26 cellular contexts compared by ENCODE assay signal in genomic region chr16:88354229-88355092, GRCh38. TPM values are rescaled to one million over a fixed set of nuclear protein-coding genes. Genes with fewer than 3 reads are reported as not detected.
A peak's percentile ranks its signal among the peaks of the same experiment; 100 is the strongest.
DNase-seq lines count a peak whose midpoint lies in the region; ATAC-seq and TF ChIP-seq lines count a peak whose summit lies in the region.
"Had no signal": no experiment of that assay in that cellular context is flagged by ENCODE, and none has a peak within 500 bp of the region (broad histone marks: within the 10 kb centered on the region; RNA-seq: fewer than 3 reads in every experiment).

No MANE protein-coding gene starts in this region.

- WGBS in spleen, 5 donors = 90 to 95% (median 93%) methylated on average over 24 to 33 of the region's 33 CpGs

- peaks cover 7% of the 10 kb centered on the region for H3K4me1 Mint-ChIP-seq in glutamatergic neuron (ENCODE audit: low read depth, unreplicated experiment)
- H3K4me1 Mint-ChIP-seq in activated T-helper 2 cell treated with anti-CD3 and anti-CD28 coated beads, Interferon-gamma antibody, Interleukin-2, Interleukin-4, amounts not matched to agents 10 μg/mL and 5 μg/mL and 100 μg/mL, durations not matched to agents 14 hours and 24 hours and 36 hours (ENCODE audit: low read depth) = no peaks in the 10 kb centered on the region
- peaks cover 2% of the 10 kb centered on the region for H3K4me1 Mint-ChIP-seq in activated CD4-positive, alpha-beta memory T cell treated with anti-CD3 and anti-CD28 coated beads, Interleukin-2, amount 10 ng/mL, durations not matched to agents 7 days and 5 days

- POLR2A ChIA-PET in activated CD4-positive, alpha-beta memory T cell treated with anti-CD3 and anti-CD28 coated beads, Interleukin-2, amount 10 ng/mL, durations not matched to agents 7 days and 5 days (lab: Charles Lee) = no interaction called here

- ATAC-seq in left cardiac atrium (no peak), Right ventricle myocardium inferior (no peak), mucosa of descending colon (no peak), GM19463 (IDR thresholded peaks at IDR 0.05; ENCODE audit: unreplicated experiment) (no peak)

- H3K9me3 ChIP-seq in mucosa of descending colon (no peaks in the 10 kb centered on the region), spleen (no peaks in the 10 kb centered on the region)
- H3K9me3 ChIP-seq: MG63 had no signal

- TF ChIP-seq CTCF in glutamatergic neuron (IDR thresholded peaks at IDR 0.05; ENCODE audit: partially characterized antibody, unreplicated experiment) (no peak), mucosa of descending colon (IDR thresholded peaks at IDR 0.05) (no peak), spleen (IDR thresholded peaks at IDR 0.05 in 8 of 11, conservative IDR thresholded peaks at IDR 0.05 in 3 of 11) (no peak)

- no peak overlapping the region for H3K4me3 Mint-ChIP-seq in glutamatergic neuron (ENCODE audit: unreplicated experiment)
- no peak overlapping the region for H3K4me3 Mint-ChIP-seq in activated T-helper 2 cell treated with anti-CD3 and anti-CD28 coated beads, Interferon-gamma antibody, Interleukin-2, Interleukin-4, amounts not matched to agents 10 μg/mL and 5 μg/mL and 100 μg/mL, durations not matched to agents 14 hours and 24 hours and 36 hours (ENCODE audit: low read depth)
- no peak overlapping the region for H3K4me3 Mint-ChIP-seq in activated CD4-positive, alpha-beta memory T cell treated with anti-CD3 and anti-CD28 coated beads, Interleukin-2, amount 10 ng/mL, durations not matched to agents 7 days and 5 days
- H3K4me3 Mint-ChIP-seq: CD4-positive, CD25-positive, alpha-beta regulatory T cell; H9 had no signal

- peaks cover 3% of the 10 kb centered on the region for H3K9me3 Mint-ChIP-seq in glutamatergic neuron (ENCODE audit: unreplicated experiment)
- H3K9me3 Mint-ChIP-seq in activated T-helper 2 cell treated with anti-CD3 and anti-CD28 coated beads, Interferon-gamma antibody, Interleukin-2, Interleukin-4, amounts not matched to agents 10 μg/mL and 5 μg/mL and 100 μg/mL, durations not matched to agents 14 hours and 24 hours and 36 hours = no peaks in the 10 kb centered on the region
- peaks cover 5% of the 10 kb centered on the region for H3K9me3 Mint-ChIP-seq in activated CD4-positive, alpha-beta memory T cell treated with anti-CD3 and anti-CD28 coated beads, Interleukin-2, amount 10 ng/mL, durations not matched to agents 7 days and 5 days

- H3K4me3 ChIP-seq in mucosa of descending colon (no peak overlapping the region), spleen (no peak overlapping the region)
- H3K4me3 ChIP-seq: GM23248, MG63, SK-N-MC had no signal

- H3K4me1 ChIP-seq in mucosa of descending colon (ENCODE audit: low read depth) (no peaks in the 10 kb centered on the region), spleen (peaks cover 0 to 6% (median 0%) of the 10 kb centered on the region in 6 donors)

- DNase-seq in left cardiac atrium (peak; percentile 11), Right ventricle myocardium inferior (ENCODE audit: missing footprints) (no peak), glutamatergic neuron (peak; percentile 12), mucosa of descending colon (peak in 2 of 3 donors; percentile 16 to 32), spleen (peak; percentile 63)
- no peak for DNase-seq in activated T-helper 2 cell treated with anti-CD3 and anti-CD28 coated beads, Interferon-gamma antibody, Interleukin-2, Interleukin-4, amounts not matched to agents 10 μg/mL and 5 μg/mL and 100 μg/mL, durations not matched to agents 14 hours and 24 hours and 36 hours (ENCODE audit: low spot score)
- DNase-seq in activated CD4-positive, alpha-beta memory T cell treated with anti-CD3 and anti-CD28 coated beads, Interleukin-2, amount 10 ng/mL, durations not matched to agents 7 days and 5 days = no peak
- DNase-seq: CD4-positive, CD25-positive, alpha-beta regulatory T cell; DMS153; DND-41; GM23248; H9; IMR-90; KG1; MG63; NCI-H1105 treated with DMSO at 0.1 percent for 48 hours; NCI-H146; NCI-H1930; NCI-H2107; NCI-H446; NCI-H524 treated with DMSO at 0.1 percent for 48 hours; NCI-H82; RPMI8226; SIG-M5 had no signal

- no peak for TF ChIP-seq POLR2A in spleen (IDR thresholded peaks at IDR 0.05)

- H3K36me3 Mint-ChIP-seq in glutamatergic neuron (ENCODE audit: unreplicated experiment) = peaks cover 3% of the 10 kb centered on the region
- no peaks in the 10 kb centered on the region for H3K36me3 Mint-ChIP-seq in activated T-helper 2 cell treated with anti-CD3 and anti-CD28 coated beads, Interferon-gamma antibody, Interleukin-2, Interleukin-4, amounts not matched to agents 10 μg/mL and 5 μg/mL and 100 μg/mL, durations not matched to agents 14 hours and 24 hours and 36 hours (ENCODE audit: low read depth)
- no peaks in the 10 kb centered on the region for H3K36me3 Mint-ChIP-seq in activated CD4-positive, alpha-beta memory T cell treated with anti-CD3 and anti-CD28 coated beads, Interleukin-2, amount 10 ng/mL, durations not matched to agents 7 days and 5 days (ENCODE audit: low read depth)
- H3K36me3 Mint-ChIP-seq: CD4-positive, CD25-positive, alpha-beta regulatory T cell had no signal

- no peak overlapping the region for H3K27ac ChIP-seq in spleen
- H3K27ac ChIP-seq: GM23248, SK-N-MC had no signal

- peaks cover 6% of the 10 kb centered on the region for H3K27me3 Mint-ChIP-seq in glutamatergic neuron (ENCODE audit: unreplicated experiment)
- H3K27me3 Mint-ChIP-seq in activated T-helper 2 cell treated with anti-CD3 and anti-CD28 coated beads, Interferon-gamma antibody, Interleukin-2, Interleukin-4, amounts not matched to agents 10 μg/mL and 5 μg/mL and 100 μg/mL, durations not matched to agents 14 hours and 24 hours and 36 hours (ENCODE audit: low read depth) = no peaks in the 10 kb centered on the region
- no peaks in the 10 kb centered on the region for H3K27me3 Mint-ChIP-seq in activated CD4-positive, alpha-beta memory T cell treated with anti-CD3 and anti-CD28 coated beads, Interleukin-2, amount 10 ng/mL, durations not matched to agents 7 days and 5 days
- H3K27me3 Mint-ChIP-seq: CD4-positive, CD25-positive, alpha-beta regulatory T cell had no signal

- intact Hi-C loops in left cardiac atrium (cut with DNase I) (no loop called here), Right ventricle myocardium inferior (cut with DNase I) (no loop called here), mucosa of descending colon (cut with DNase I, micrococcal nuclease) (no loop called here), spleen (cut with DNase I; ENCODE audit: low total_unique reads) (no loop called here)
- intact Hi-C loops in activated T-helper 2 cell treated with anti-CD3 and anti-CD28 coated beads, Interferon-gamma antibody, Interleukin-2, Interleukin-4, amounts not matched to agents 10 μg/mL and 5 μg/mL and 100 μg/mL, durations not matched to agents 14 hours and 24 hours and 36 hours (cut with micrococcal nuclease) = no loop called here

- H3K36me3 ChIP-seq in mucosa of descending colon (ENCODE audit: low read depth) = no peaks in the 10 kb centered on the region
- H3K36me3 ChIP-seq in spleen = no peaks in the 10 kb centered on the region
- H3K36me3 ChIP-seq: MG63 had no signal

- no peak overlapping the region for H3K27ac Mint-ChIP-seq in glutamatergic neuron (ENCODE audit: unreplicated experiment)
- H3K27ac Mint-ChIP-seq in activated T-helper 2 cell treated with anti-CD3 and anti-CD28 coated beads, Interferon-gamma antibody, Interleukin-2, Interleukin-4, amounts not matched to agents 10 μg/mL and 5 μg/mL and 100 μg/mL, durations not matched to agents 14 hours and 24 hours and 36 hours = no peak overlapping the region
- no peak overlapping the region for H3K27ac Mint-ChIP-seq in activated CD4-positive, alpha-beta memory T cell treated with anti-CD3 and anti-CD28 coated beads, Interleukin-2, amount 10 ng/mL, durations not matched to agents 7 days and 5 days
- H3K27ac Mint-ChIP-seq: CD4-positive, CD25-positive, alpha-beta regulatory T cell; H9 had no signal

- peaks cover 0 to 14% (median 0%) of the 10 kb centered on the region in 7 donors for H3K27me3 ChIP-seq in spleen (replicated peaks in 1 of 7)
- H3K27me3 ChIP-seq: MG63 had no signal

- CTCF ChIA-PET in activated CD4-positive, alpha-beta memory T cell treated with anti-CD3 and anti-CD28 coated beads, Interleukin-2, amount 10 ng/mL, durations not matched to agents 7 days and 5 days (lab: Charles Lee) = no interaction called here

RNA-seq across cellular contexts. Expression of gene ZNF469, which starts 28.3 kb away (rescaled TPM):
- total RNA-seq in left cardiac atrium (1 to 10 TPM in 1 of 2 donors, under 1 TPM in 1; 0.65 to 1.7 TPM), Right ventricle myocardium inferior (0.92 TPM), glutamatergic neuron (ENCODE audit: unreplicated experiment) (0.56 TPM), mucosa of descending colon (1 to 10 TPM in 1 of 3 donors, under 1 TPM in 2; 0.35 to 1.4 (median 0.51) TPM), spleen (1 to 10 TPM; 2.4 to 8.0 (median 4.0) TPM)
- under 1 TPM; 0.27 to 0.96 (median 0.35) TPM for polyA plus RNA-seq in spleen
- 0.59 and 0.67 TPM in 2 replicates for total RNA-seq in activated T-helper 2 cell treated with anti-CD3 and anti-CD28 coated beads, Interferon-gamma antibody, Interleukin-2, Interleukin-4, amounts not matched to agents 10 μg/mL and 5 μg/mL and 100 μg/mL, durations not matched to agents 14 hours and 24 hours and 36 hours
- total RNA-seq in activated CD4-positive, alpha-beta memory T cell treated with anti-CD3 and anti-CD28 coated beads, Interleukin-2, amount 10 ng/mL, durations not matched to agents 7 days and 5 days = under 1 TPM; 0.23 to 0.28 TPM

Comparison
In these comparisons a context has a peak if more than half of its experiments do, and no peak if none do; other contexts are left out.
1. DNase-seq: peak in left cardiac atrium (single experiment), glutamatergic neuron (single experiment), mucosa of descending colon (2 of 3) and spleen (single experiment); none in Right ventricle myocardium inferior (single experiment), activated T-helper 2 cell treated with anti-CD3 and anti-CD28 coated beads, Interferon-gamma antibody, Interleukin-2, Interleukin-4, amounts not matched to agents 10 μg/mL and 5 μg/mL and 100 μg/mL, durations not matched to agents 14 hours and 24 hours and 36 hours (single experiment) and activated CD4-positive, alpha-beta memory T cell treated with anti-CD3 and anti-CD28 coated beads, Interleukin-2, amount 10 ng/mL, durations not matched to agents 7 days and 5 days (single experiment).